Comparison of ENCODE assay signal across 14 cellular contexts in the genomic region with DNA sequence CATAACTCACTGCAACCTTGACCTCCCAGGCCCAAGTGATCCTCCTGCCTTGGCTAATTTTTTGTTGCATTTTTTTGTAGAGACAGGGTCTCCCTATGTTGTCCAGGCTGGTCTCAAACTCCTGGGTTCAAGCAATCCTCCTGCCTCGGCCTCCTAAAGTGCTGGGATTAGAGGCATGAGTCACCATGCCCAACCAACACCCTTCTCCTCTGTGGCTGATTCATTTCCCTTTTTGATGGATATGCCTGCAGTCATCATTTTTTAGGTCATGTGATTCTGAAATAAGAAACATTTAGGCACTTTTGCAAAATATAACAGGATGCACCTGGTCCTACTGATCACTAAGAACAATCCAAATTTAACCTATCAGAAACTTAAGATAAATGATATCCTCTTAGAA. TPM values are rescaled to one million over a fixed set of nuclear protein-coding genes. Genes with fewer than 3 reads are reported as not detected.
DNase-seq lines count a peak whose midpoint lies in the region; ATAC-seq, FAIRE-seq and TF ChIP-seq lines count a peak whose summit lies in the region.
"Had no signal": no experiment of that assay in that cellular context is flagged by ENCODE, and none has a peak within 500 bp of the region (broad histone marks: within the 10 kb centered on the region; RNA-seq: fewer than 3 reads in every experiment).

No MANE protein-coding gene starts in this region.

- H3K4me1 ChIP-seq in MM.1S (ENCODE audit: low read length) (peaks cover 32% of the 10 kb centered on the region), K562 (replicated peaks in 1 of 2; ENCODE audit: control insufficient read depth in 2 of 2, insufficient read depth in 2 of 2, low read length in 2 of 2) (peaks cover 28 to 29% of the 10 kb centered on the region in 2 experiments), lower lobe of right lung (peaks cover 8% of the 10 kb centered on the region)

- no peak for TF ChIP-seq POLR2A in K562 (conservative IDR thresholded peaks at IDR 0.05)

- H3K79me2 ChIP-seq in MM.1S (ENCODE audit: low read length) (no peaks in the 10 kb centered on the region), K562 (ENCODE audit: control insufficient read depth, insufficient read depth, low read length) (no peaks in the 10 kb centered on the region)

- ATAC-seq in K562: no peak
- ATAC-seq in lower lobe of right lung: peak; percentile 38 to 44
- ATAC-seq in GM21390 (IDR thresholded peaks at IDR 0.05; ENCODE audit: unreplicated experiment): no peak
- no peak for ATAC-seq in GM18868 (IDR thresholded peaks at IDR 0.05; ENCODE audit: unreplicated experiment)
- ATAC-seq: stimulated activated naive CD8-positive, alpha-beta T cell treated with anti-CD3 and anti-CD28 coated beads, Interleukin-15, Interleukin-2, amounts not matched to agents 100 U/mL and 50 U/mL, for 24 hours had no signal

- H3K9me1 ChIP-seq in K562 (ENCODE audit: control insufficient read depth, insufficient read depth, low read length): no peaks in the 10 kb centered on the region

- H3K9me2 ChIP-seq in MM.1S (replicated peaks; ENCODE audit: insufficient read depth, low read length): no peaks in the 10 kb centered on the region

- CTCF ChIA-PET in K562 (lab: Yijun Ruan, JAX; ENCODE audit: low intra/inter-chr PET ratio): no interaction called here

- no peaks in the 10 kb centered on the region for H3K36me3 ChIP-seq in MM.1S (replicated peaks; ENCODE audit: insufficient read depth, low read length)
- no peaks in the 10 kb centered on the region for H3K36me3 ChIP-seq in K562 (ENCODE audit: control insufficient read depth, insufficient read depth, low read length)
- no peaks in the 10 kb centered on the region for H3K36me3 ChIP-seq in lower lobe of right lung
- H3K36me3 ChIP-seq: esophagus squamous epithelium, neutrophil had no signal

- TF ChIP-seq RAD21 in K562 (CRISPR knock-in tag; conservative IDR thresholded peaks at IDR 0.05 in 1 of 2, IDR thresholded peaks at IDR 0.05 in 1 of 2): no peak

- H3K9ac ChIP-seq in MM.1S (ENCODE audit: low read length) (no peak overlapping the region; the same call in 1 of the 2 replicates), K562 (ENCODE audit: insufficient read depth in 1 of 2, low read depth in 2 of 2, low read length in 2 of 2) (no peak overlapping the region)

- POLR2A ChIA-PET in K562 (lab: Yijun Ruan, JAX): no interaction called here

- H3K4me2 ChIP-seq in MM.1S (ENCODE audit: low read depth, low read length) (peak overlapping the region; percentile 43), K562 (ENCODE audit: insufficient read depth, low read length) (no peak overlapping the region)

- H3K4me3 ChIP-seq in MM.1S (ENCODE audit: low read length): no peak overlapping the region
- H3K4me3 ChIP-seq in K562: no peak overlapping the region
- no peak overlapping the region for H3K4me3 ChIP-seq in lower lobe of right lung
- no peak overlapping the region for H3K4me3 ChIP-seq in dorsolateral prefrontal cortex
- H3K4me3 ChIP-seq: esophagus squamous epithelium had no signal

- no peaks in the 10 kb centered on the region for H3K27me3 ChIP-seq in MM.1S (replicated peaks; ENCODE audit: insufficient read depth, low read length)
- H3K27me3 ChIP-seq in K562 (ENCODE audit: control insufficient read depth in 2 of 2, insufficient read depth in 2 of 2, low read length in 2 of 2): no peaks in the 10 kb centered on the region
- no peaks in the 10 kb centered on the region for H3K27me3 ChIP-seq in lower lobe of right lung (ENCODE audit: low read depth)
- H3K27me3 ChIP-seq in dorsolateral prefrontal cortex: no peaks in the 10 kb centered on the region
- H3K27me3 ChIP-seq: esophagus squamous epithelium, neutrophil had no signal

- in situ Hi-C loops in K562 (cut with MboI): no loop called here

- FAIRE-seq in K562 (lab: Jason Lieb, UNC): no peak

- DNase-seq in GDM1 (lab: John Stamatoyannopoulos, UW) (peak; percentile 61), MM.1S (peak; percentile 83), K562 (ENCODE audit: extremely low read depth in 1 of 4, low spot score in 3 of 4) (peak in 2 of 4 experiments; percentile 12 to 32), lower lobe of right lung (no peak), DMS 273 (lab: John Stamatoyannopoulos, UW; ENCODE audit: unreplicated experiment) (no peak), dorsolateral prefrontal cortex (no peak)
- DNase-seq: activated T-cell treated with anti-CD3 and anti-CD28 coated beads for 4 hours; esophagus squamous epithelium; kidney glomerular epithelial cell; NCI-H187 treated with DMSO at 0.1 percent for 48 hours; stimulated activated naive CD8-positive, alpha-beta T cell treated with anti-CD3 and anti-CD28 coated beads, Interleukin-15, Interleukin-2, amounts not matched to agents 100 U/mL and 50 U/mL, for 24 hours had no signal

- H3F3A ChIP-seq in MM.1S (ENCODE audit: insufficient read depth, low read length): peaks cover 10% of the 10 kb centered on the region

- TF ChIP-seq EP300 in K562 (IDR thresholded peaks at IDR 0.05; ENCODE audit: low read length): no peak

- BruUV-seq in K562 (replicated peaks; lab: Mats Ljungman, UMichigan): no TSS peak

- H4K20me1 ChIP-seq in MM.1S (ENCODE audit: insufficient read depth, low read length) (no peaks in the 10 kb centered on the region), K562 (replicated peaks; ENCODE audit: control insufficient read depth, insufficient read depth, low read length) (no peaks in the 10 kb centered on the region)

- no peak for TF ChIP-seq CTCF in MM.1S (IDR thresholded peaks at IDR 0.05; ENCODE audit: low read length)
- no peak for TF ChIP-seq CTCF in K562 (IDR thresholded peaks at IDR 0.05 in 2 of 3, conservative IDR thresholded peaks at IDR 0.05 in 1 of 3; ENCODE audit: insufficient read depth in 2 of 3, low read depth in 1 of 3, low read length in 3 of 3)
- no peak for TF ChIP-seq CTCF in lower lobe of right lung (IDR thresholded peaks at IDR 0.05)
- no peak for TF ChIP-seq CTCF in dorsolateral prefrontal cortex (IDR thresholded peaks at IDR 0.05 in 54 of 56, conservative IDR thresholded peaks at IDR 0.05 in 2 of 56; ENCODE audit: low read depth in 1 of 56, partially characterized antibody in 56 of 56)

- H2AFZ ChIP-seq in MM.1S (ENCODE audit: low read length): no peak overlapping the region
- H2AFZ ChIP-seq in K562 (ENCODE audit: low read depth, low read length): no peak overlapping the region

- no peaks in the 10 kb centered on the region for H3K9me3 ChIP-seq in MM.1S (replicated peaks; ENCODE audit: insufficient read depth, low read length)
- no peaks in the 10 kb centered on the region for H3K9me3 ChIP-seq in K562 (replicated peaks; ENCODE audit: control insufficient read depth, insufficient read depth, low read depth, low read length)
- H3K9me3 ChIP-seq in lower lobe of right lung: no peaks in the 10 kb centered on the region
- H3K9me3 ChIP-seq: esophagus squamous epithelium, neutrophil had no signal

- H3K27ac ChIP-seq in MM.1S (ENCODE audit: low read length) (peak overlapping the region; percentile 93), K562 (ENCODE audit: extremely low read depth, low read depth, low read length) (no peak overlapping the region; the same call in 2 of the 3 replicates), lower lobe of right lung (no peak overlapping the region), dorsolateral prefrontal cortex (no peak overlapping the region)
- H3K27ac ChIP-seq: neutrophil had no signal

- 40% methylated on average over 1 of the region's 1 CpG for WGBS in K562 (ENCODE audit: insufficient coverage, low coverage, missing lambda C conversion rate)

- intact Hi-C loops in K562 (cut with micrococcal nuclease): no loop called here
- intact Hi-C loops in lower lobe of right lung (cut with DNase I): no loop called here
- intact Hi-C loops in dorsolateral prefrontal cortex (cut with DNase I): no loop called here

TF ChIP-seq in K562, 482 proteins besides CTCF, POLR2A, EP300 and RAD21 (continues in another document):
- TF ChIP-seq CBFB (CRISPR knock-in tag; IDR thresholded peaks at IDR 0.05) (no peak), SMARCA4 (IDR thresholded peaks at IDR 0.05) (peak; percentile 68), PURB (CRISPR knock-in tag; IDR thresholded peaks at IDR 0.05; ENCODE audit: low read depth) (no peak), SMARCE1 (IDR thresholded peaks at IDR 0.05) (peak; percentile 66), CC2D1A (IDR thresholded peaks at IDR 0.05) (peak; percentile 60; the same call in 1 of the 2 replicates), ZNF431 (CRISPR knock-in tag; IDR thresholded peaks at IDR 0.05) (no peak), RBM14 (IDR thresholded peaks at IDR 0.05; ENCODE audit: borderline replicate concordance, insufficient read depth, low read depth, low read length) (no peak), DPF2 (IDR thresholded peaks at IDR 0.05) (peak; percentile 71)
- TF ChIP-seq, protein P1, sequence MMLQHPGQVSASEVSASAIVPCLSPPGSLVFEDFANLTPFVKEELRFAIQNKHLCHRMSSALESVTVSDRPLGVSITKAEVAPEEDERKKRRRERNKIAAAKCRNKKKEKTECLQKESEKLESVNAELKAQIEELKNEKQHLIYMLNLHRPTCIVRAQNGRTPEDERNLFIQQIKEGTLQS (IDR thresholded peaks at IDR 0.05): peak; percentile 86
- TF ChIP-seq, protein P1 (CRISPR knock-in tag; conservative IDR thresholded peaks at IDR 0.05): no peak

RNA-seq across cellular contexts. Expression of a gene that starts 44.0 kb away (rescaled TPM):
- 5.5 and 7.2 TPM in 2 replicates for total RNA-seq in K562 (2011; cell fraction: chromatin; rRNA removed; ENCODE audit: low replicate concordance)
- 2.8 and 3.0 TPM in 2 replicates for total RNA-seq in K562 (2011; cell fraction: nucleolus; rRNA removed)
- 3.4 and 5.6 TPM in 2 replicates for total RNA-seq in K562 (2011; cell fraction: nucleoplasm; rRNA removed)
- total RNA-seq in K562 (2014; rRNA removed): 0.14 and 1.1 TPM in 2 replicates
- 0.47 and 0.57 TPM in 2 replicates for total RNA-seq in K562 (2014; rRNA removed; fragmentation: Illumina TruSeq; extraction: Trizol)
- total RNA-seq in K562 (2015; rRNA removed; fragmentation: Illumina TruSeq; extraction: Trizol): 0.33 and 0.38 TPM in 2 replicates
- total RNA-seq in K562 (2021): 0.54 and 0.71 TPM in 2 replicates
- 2.4 and 3.2 TPM in 2 replicates for polyA plus RNA-seq in K562 (2011; rRNA removed)
- polyA plus RNA-seq in K562 (2011; cell fraction: cytosol; rRNA removed): 1.1 and 1.7 TPM in 2 replicates
- polyA plus RNA-seq in K562 (2011; cell fraction: nucleus; rRNA removed): 3.9 and 5.7 TPM in 2 replicates
- 0.40 and 0.53 TPM in 2 replicates for polyA plus RNA-seq in K562 (2012)
- polyA plus RNA-seq in K562 (2014; fragmentation: Illumina TruSeq; extraction: Trizol): 0.61 and 0.83 TPM in 2 replicates
- polyA plus RNA-seq in K562 (2014; fragmentation: Nextera tagmentation; extraction: Ambion mirVana): under 1 TPM; 0.11 to 0.13 TPM
- polyA plus RNA-seq in K562 (2014; rRNA removed): 0.59 and 0.68 TPM in 2 replicates
- 1.8 and 2.3 TPM in 2 replicates for polyA minus RNA-seq in K562 (2011; rRNA and poly(A)+ RNA removed)
- 0.67 and 2.2 TPM in 2 replicates for polyA minus RNA-seq in K562 (2011; cell fraction: cytosol; rRNA and poly(A)+ RNA removed)
- polyA minus RNA-seq in K562 (2011; cell fraction: nucleus; rRNA and poly(A)+ RNA removed): 1.2 and 2.1 TPM in 2 replicates
- 22.9 TPM for total RNA-seq in lower lobe of right lung
- 100 to 1,000 TPM in 1 of 120 experiments, 10 to 100 TPM in 119; 35.6 to 117 (median 58.9) TPM for total RNA-seq in dorsolateral prefrontal cortex

Comparison
In these comparisons a context has a peak if more than half of its experiments do, and no peak if none do; other contexts are left out.
1. DNase-seq: peak in GDM1 (single experiment) and MM.1S (single experiment); none in lower lobe of right lung (single experiment), DMS 273 (single experiment) and dorsolateral prefrontal cortex (0 of 10).
2. ATAC-seq: peak in lower lobe of right lung (2 of 2); none in K562 (single experiment), GM21390 (single experiment) and GM18868 (single experiment).